34 cellular contexts compared by ENCODE assay signal in the genomic region with DNA sequence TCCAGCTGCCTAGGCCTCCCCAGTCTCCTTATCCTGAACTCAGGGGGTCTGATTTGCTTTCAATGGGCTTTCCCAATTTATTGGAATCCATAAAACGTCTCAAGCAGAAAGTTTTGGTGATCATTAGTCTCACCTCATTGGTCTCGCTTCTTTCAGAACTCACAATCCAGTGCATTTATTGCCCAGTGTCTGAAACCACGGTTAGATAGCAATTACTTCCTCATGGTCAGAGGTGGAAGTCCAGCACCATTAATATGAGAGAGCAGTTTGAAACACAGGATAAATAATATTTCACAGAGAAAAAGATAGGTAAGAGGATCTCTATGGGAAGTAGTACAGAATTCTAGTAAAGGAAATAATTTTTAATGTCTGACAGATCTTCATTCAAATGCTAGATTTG.
"Had no signal": no experiment of that assay in that cellular context is flagged by ENCODE, and none has a peak within 500 bp of the region (broad histone marks: within the 10 kb centered on the region; RNA-seq: fewer than 3 reads in every experiment).

No MANE protein-coding gene starts in this region.

- H3K27ac ChIP-seq: KMS-11 had no signal

- H3K4me3 ChIP-seq: MG63 had no signal

- H3K36me3 ChIP-seq: MG63 had no signal

- DNase-seq: Karpas-422, Kasumi-1, MG63, MM.1S, MV-4-11, NCI-H1048, NCI-H1092, NCI-H1092 treated with DMSO at 0.1 percent for 48 hours, NCI-H1105, NCI-H1105 treated with DMSO at 0.1 percent for 48 hours, NCI-H1417, NCI-H1417 treated with DMSO at 0.1 percent for 48 hours, NCI-H1436, NCI-H1436 treated with DMSO at 0.1 percent for 48 hours, NCI-H146, NCI-H1694, NCI-H1694 treated with DMSO at 0.1 percent for 48 hours, NCI-H187, NCI-H187 treated with DMSO at 0.1 percent for 48 hours, NCI-H1930, NCI-H2029, NCI-H2029 treated with DMSO at 0.1 percent for 48 hours, NCI-H2081, NCI-H2081 treated with DMSO at 0.1 percent for 48 hours, NCI-H2107, NCI-H2171, NCI-H2171 treated with DMSO at 0.1 percent for 48 hours, NCI-H2227 treated with DMSO at 0.1 percent for 48 hours, NCI-H226, NCI-H345, NCI-H446, NCI-H446 treated with DMSO at 0.1 percent for 48 hours, NCI-H510A had no signal

- H3K27me3 ChIP-seq: MG63 had no signal
